In the genomic region with DNA sequence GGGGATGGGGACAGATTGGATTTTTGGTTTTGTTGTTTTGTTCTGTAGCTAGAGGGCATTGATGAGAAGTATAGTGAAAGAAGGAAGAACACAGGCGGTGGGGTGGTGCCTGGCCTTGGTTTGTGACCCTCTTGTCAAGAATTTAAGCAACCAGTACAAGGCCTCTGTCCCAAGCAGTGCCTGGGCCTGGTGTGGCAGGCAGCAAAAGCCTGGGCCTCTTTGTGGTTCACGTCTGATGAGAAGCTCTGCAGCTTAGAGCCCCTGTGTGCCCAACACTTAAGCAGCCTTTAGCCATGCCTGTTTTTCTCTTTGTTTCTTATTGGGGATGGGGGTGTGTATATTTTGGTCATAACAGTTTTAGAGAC, we compare ENCODE assay signal across 12 cellular contexts.
DNase-seq lines count a peak whose midpoint lies in the region; ATAC-seq and TF ChIP-seq lines count a peak whose summit lies in the region.
"Had no signal": no experiment of that assay in that cellular context is flagged by ENCODE, and none has a peak within 500 bp of the region (broad histone marks: within the 10 kb centered on the region; RNA-seq: fewer than 3 reads in every experiment).

No MANE protein-coding gene starts in this region.

- H3K27ac Mint-ChIP-seq in activated CD4-positive, alpha-beta T cell treated with anti-CD3 and anti-CD28 coated beads, Interleukin-2, amount 10 ng/mL, durations not matched to agents 24 days and 14 days, result peak overlapping the region; percentile 94
- H3K27ac Mint-ChIP-seq in CD4-positive, CD25-positive, alpha-beta regulatory T cell, result peak overlapping the region; percentile 80 to 99 (median 93)
- peak overlapping the region; percentile 77 for H3K27ac Mint-ChIP-seq in activated T-helper 17 cell treated with anti-CD3 and anti-CD28 coated beads, Interleukin-2, amount 50 U/mL, for 72 hours
- peak overlapping the region; percentile 80 to 93 for H3K27ac Mint-ChIP-seq in natural killer cell treated with Interleukin-12 subunit alpha and Interleukin-12 subunit beta and Interleukin-15 and Interleukin-18, amount 100 ng/mL, for 72 hours

- peaks cover 63% of the 10 kb centered on the region for H3K36me3 Mint-ChIP-seq in activated CD4-positive, alpha-beta T cell treated with anti-CD3 and anti-CD28 coated beads, Interleukin-2, amount 10 ng/mL, durations not matched to agents 24 days and 14 days (ENCODE audit: low read depth)
- H3K36me3 Mint-ChIP-seq in CD4-positive, CD25-positive, alpha-beta regulatory T cell, result peaks cover 52% of the 10 kb centered on the region
- peaks cover 94% of the 10 kb centered on the region for H3K36me3 Mint-ChIP-seq in activated T-helper 17 cell treated with anti-CD3 and anti-CD28 coated beads, Interleukin-2, amount 50 U/mL, for 72 hours (ENCODE audit: low read depth)
- peaks cover 11% of the 10 kb centered on the region for H3K36me3 Mint-ChIP-seq in natural killer cell treated with Interleukin-12 subunit alpha and Interleukin-12 subunit beta and Interleukin-15 and Interleukin-18, amount 100 ng/mL, for 72 hours

- no peaks in the 10 kb centered on the region for H3K9me3 ChIP-seq in CD4-positive, CD25-positive, alpha-beta regulatory T cell (ENCODE audit: control insufficient read depth in 2 of 2, low read length in 2 of 2)
- H3K9me3 ChIP-seq in sigmoid colon, result no peaks in the 10 kb centered on the region

- ATAC-seq in CD4-positive, CD25-positive, alpha-beta regulatory T cell (ENCODE audit: low read depth in 2 of 2), result no peak
- peak; percentile 44 for ATAC-seq in activated T-helper 17 cell treated with anti-CD3 and anti-CD28 coated beads, Interleukin-2, amount 50 U/mL, for 72 hours (replicated peaks)
- ATAC-seq in natural killer cell treated with Interleukin-12 subunit alpha and Interleukin-12 subunit beta and Interleukin-15 and Interleukin-18, amount 100 ng/mL, for 72 hours, result peak; percentile 52 to 55
- no peak for ATAC-seq in HG02840 (IDR thresholded peaks at IDR 0.05; ENCODE audit: low FRiP score, unreplicated experiment)
- ATAC-seq: HCT116 had no signal

- H3K36me3 ChIP-seq in CD4-positive, CD25-positive, alpha-beta regulatory T cell (ENCODE audit: control insufficient read depth, insufficient read depth, low read length), result peaks cover 78% of the 10 kb centered on the region
- H3K36me3 ChIP-seq in sigmoid colon, result peaks cover 0 to 31% (median 0%) of the 10 kb centered on the region in 4 donors

- no peaks in the 10 kb centered on the region for H3K27me3 ChIP-seq in CD4-positive, CD25-positive, alpha-beta regulatory T cell (ENCODE audit: control insufficient read depth, insufficient read depth, low read length)
- no peaks in the 10 kb centered on the region for H3K27me3 ChIP-seq in sigmoid colon

- H3K27me3 Mint-ChIP-seq in activated CD4-positive, alpha-beta T cell treated with anti-CD3 and anti-CD28 coated beads, Interleukin-2, amount 10 ng/mL, durations not matched to agents 24 days and 14 days, result no peaks in the 10 kb centered on the region
- no peaks in the 10 kb centered on the region for H3K27me3 Mint-ChIP-seq in CD4-positive, CD25-positive, alpha-beta regulatory T cell
- no peaks in the 10 kb centered on the region for H3K27me3 Mint-ChIP-seq in activated T-helper 17 cell treated with anti-CD3 and anti-CD28 coated beads, Interleukin-2, amount 50 U/mL, for 72 hours
- H3K27me3 Mint-ChIP-seq in natural killer cell treated with Interleukin-12 subunit alpha and Interleukin-12 subunit beta and Interleukin-15 and Interleukin-18, amount 100 ng/mL, for 72 hours, result no peaks in the 10 kb centered on the region

- intact Hi-C loops in activated CD4-positive, alpha-beta T cell treated with anti-CD3 and anti-CD28 coated beads, Interleukin-2, amount 10 ng/mL, durations not matched to agents 24 days and 14 days (cut with micrococcal nuclease), result no loop called here
- intact Hi-C loops in sigmoid colon (cut with DNase I), result no loop called here

- H3K4me1 Mint-ChIP-seq in activated CD4-positive, alpha-beta T cell treated with anti-CD3 and anti-CD28 coated beads, Interleukin-2, amount 10 ng/mL, durations not matched to agents 24 days and 14 days, result peaks cover 38% of the 10 kb centered on the region
- H3K4me1 Mint-ChIP-seq in CD4-positive, CD25-positive, alpha-beta regulatory T cell, result peaks cover 28 to 84% (median 60%) of the 10 kb centered on the region in 4 donors
- H3K4me1 Mint-ChIP-seq in activated T-helper 17 cell treated with anti-CD3 and anti-CD28 coated beads, Interleukin-2, amount 50 U/mL, for 72 hours, result peaks cover 45% of the 10 kb centered on the region
- H3K4me1 Mint-ChIP-seq in natural killer cell treated with Interleukin-12 subunit alpha and Interleukin-12 subunit beta and Interleukin-15 and Interleukin-18, amount 100 ng/mL, for 72 hours (ENCODE audit: low read depth in 2 of 2), result peaks cover 53 to 61% of the 10 kb centered on the region in 2 donors

- H3K4me1 ChIP-seq in CD4-positive, CD25-positive, alpha-beta regulatory T cell (ENCODE audit: control insufficient read depth, insufficient read depth, low read length, poor library complexity, severe bottlenecking), result peaks cover 30% of the 10 kb centered on the region
- H3K4me1 ChIP-seq in sigmoid colon, result peaks cover 0 to 29% (median 16%) of the 10 kb centered on the region in 4 donors

- no peak for DNase-seq in activated CD4-positive, alpha-beta T cell treated with anti-CD3 and anti-CD28 coated beads, Interleukin-2, amount 10 ng/mL, durations not matched to agents 24 days and 14 days
- DNase-seq in activated CD4-positive, alpha-beta T cell treated with anti-CD3 and anti-CD28 coated beads for 48 hours, result no peak
- no peak for DNase-seq in CD4-positive, CD25-positive, alpha-beta regulatory T cell
- DNase-seq in natural killer cell treated with Interleukin-12 subunit alpha and Interleukin-12 subunit beta and Interleukin-15 and Interleukin-18, amount 100 ng/mL, for 72 hours (ENCODE audit: low spot score), result no peak
- no peak for DNase-seq in sigmoid colon
- no peak for DNase-seq in coronary artery (ENCODE audit: low spot score)
- DNase-seq: GF-D8, SHP77 had no signal

- peak overlapping the region; percentile 59 for H3K4me3 ChIP-seq in CD4-positive, CD25-positive, alpha-beta regulatory T cell (ENCODE audit: low read depth, low read length)
- no peak overlapping the region for H3K4me3 ChIP-seq in sigmoid colon
- no peak overlapping the region for H3K4me3 ChIP-seq in coronary artery

- H3K9me3 Mint-ChIP-seq in activated CD4-positive, alpha-beta T cell treated with anti-CD3 and anti-CD28 coated beads, Interleukin-2, amount 10 ng/mL, durations not matched to agents 24 days and 14 days, result no peaks in the 10 kb centered on the region
- H3K9me3 Mint-ChIP-seq in CD4-positive, CD25-positive, alpha-beta regulatory T cell, result no peaks in the 10 kb centered on the region
- H3K9me3 Mint-ChIP-seq in activated T-helper 17 cell treated with anti-CD3 and anti-CD28 coated beads, Interleukin-2, amount 50 U/mL, for 72 hours, result no peaks in the 10 kb centered on the region
- H3K9me3 Mint-ChIP-seq in natural killer cell treated with Interleukin-12 subunit alpha and Interleukin-12 subunit beta and Interleukin-15 and Interleukin-18, amount 100 ng/mL, for 72 hours, result no peaks in the 10 kb centered on the region

- no peak for TF ChIP-seq EP300 in sigmoid colon (IDR thresholded peaks at IDR 0.05)

- H3K4me3 Mint-ChIP-seq in activated CD4-positive, alpha-beta T cell treated with anti-CD3 and anti-CD28 coated beads, Interleukin-2, amount 10 ng/mL, durations not matched to agents 24 days and 14 days, result peak overlapping the region; percentile 9
- peak overlapping the region in 2 of 4 donors; percentile 19 to 33 for H3K4me3 Mint-ChIP-seq in CD4-positive, CD25-positive, alpha-beta regulatory T cell
- peak overlapping the region; percentile 75 for H3K4me3 Mint-ChIP-seq in activated T-helper 17 cell treated with anti-CD3 and anti-CD28 coated beads, Interleukin-2, amount 50 U/mL, for 72 hours
- H3K4me3 Mint-ChIP-seq in natural killer cell treated with Interleukin-12 subunit alpha and Interleukin-12 subunit beta and Interleukin-15 and Interleukin-18, amount 100 ng/mL, for 72 hours, result peak overlapping the region; percentile 65

- TF ChIP-seq POLR2A in sigmoid colon (IDR thresholded peaks at IDR 0.05), result no peak

- no peak for TF ChIP-seq CTCF in sigmoid colon (IDR thresholded peaks at IDR 0.05)
- no peak for TF ChIP-seq CTCF in coronary artery (IDR thresholded peaks at IDR 0.05)

- H3K27ac ChIP-seq in CD4-positive, CD25-positive, alpha-beta regulatory T cell (ENCODE audit: insufficient read depth, low read length, poor library complexity, severe bottlenecking), result peak overlapping the region; percentile 75
- H3K27ac ChIP-seq in sigmoid colon (no peak overlapping the region), coronary artery (no peak overlapping the region)
- H3K27ac ChIP-seq: epithelial cell of prostate had no signal

- WGBS in sigmoid colon, 2 donors, result 81 to 85% methylated on average over 2 of the region's 2 CpGs

Comparison
In these comparisons a context has a peak if more than half of its experiments do, and no peak if none do; other contexts are left out.
1. ATAC-seq: peak in activated T-helper 17 cell treated with anti-CD3 and anti-CD28 coated beads, Interleukin-2, amount 50 U/mL, for 72 hours (single experiment) and natural killer cell treated with Interleukin-12 subunit alpha and Interleukin-12 subunit beta and Interleukin-15 and Interleukin-18, amount 100 ng/mL, for 72 hours (2 of 2); none in CD4-positive, CD25-positive, alpha-beta regulatory T cell (0 of 2) and HG02840 (single experiment).
2. Peak in every context shown above with its lines, with median percentiles within 50 percentile points of each other: H3K27ac Mint-ChIP-seq.